ENCODE assay signal across 23 cellular contexts in genomic region chrX:136941396-136942337, GRCh38.
A peak's percentile ranks its signal among the peaks of the same experiment; 100 is the strongest.
DNase-seq lines count a peak whose midpoint lies in the region; ATAC-seq, FAIRE-seq and TF ChIP-seq lines count a peak whose summit lies in the region.
"Had no signal": no experiment of that assay in that cellular context is flagged by ENCODE, and none has a peak within 500 bp of the region (broad histone marks: within the 10 kb centered on the region; RNA-seq: fewer than 3 reads in every experiment).

No MANE protein-coding gene starts in this region.

- DNase-seq in A549 (ENCODE audit: low read depth in 1 of 2, low spot score in 1 of 2), result no peak
- DNase-seq in SK-MEL-5 (ENCODE audit: low read depth, low spot score), result peak; percentile 10
- peak; percentile 27 for DNase-seq in bronchial epithelial cell (ENCODE audit: low read depth)
- DNase-seq in kidney tubule cell (ENCODE audit: low spot score), result peak; percentile 9
- DNase-seq in erythroblast (lab: John Stamatoyannopoulos, UW), result no peak
- DNase-seq in COLO829 (ENCODE audit: low spot score), result no peak
- no peak for DNase-seq in caudate nucleus (lab: John Stamatoyannopoulos, UW)
- DNase-seq in AG20443 (ENCODE audit: low spot score), result no peak
- DNase-seq: 8988T, COR-L47, GM23248, H9, MG63, NCI-H2029, NCI-H446 treated with DMSO at 0.1 percent for 48 hours, NCI-H69, SHP77 had no signal

- FAIRE-seq in A549 (lab: Jason Lieb, UNC) (peak; percentile 88), bronchial epithelial cell (lab: Jason Lieb, UNC) (no peak)
- FAIRE-seq: G401.6, HTR-8/SVneo, K562 had no signal

- no peak overlapping the region for H3K27ac ChIP-seq in A549
- H3K27ac ChIP-seq in caudate nucleus (ENCODE audit: low read depth, low read length), result no peak overlapping the region
- H3K27ac ChIP-seq: BLaER1, GM23248, RWPE1 had no signal

- POLR2A ChIA-PET in A549 (lab: Yijun Ruan, JAX), result interaction anchor here (1.1 kb wide), 1 partner anchor 61 kb away, joined by 4 read pairs; the partner anchor contains the start of gene RBMX

- TF ChIP-seq RAD21 in A549 (conservative IDR thresholded peaks at IDR 0.05 in 1 of 2, IDR thresholded peaks at IDR 0.05 in 1 of 2), result no peak

- H3K4me2 ChIP-seq in A549, result no peak overlapping the region
- H3K4me2 ChIP-seq: BLaER1 had no signal

- WGBS in A549 (ENCODE audit: missing lambda C conversion rate), result 93% methylated on average over 9 of the region's 9 CpGs

- ATAC-seq in A549, result no peak
- ATAC-seq: K562, Panc1 had no signal

- CTCF ChIA-PET in A549 (lab: Yijun Ruan, JAX), result interaction anchor here (1.1 to 3.1 kb wide), 2 partner anchors 13 to 17 kb away, joined by 4 to 9 read pairs; no protein-coding TSS in a partner anchor

- no peak for TF ChIP-seq EP300 in A549 (IDR thresholded peaks at IDR 0.05)

- H3K27me3 ChIP-seq in bronchial epithelial cell (ENCODE audit: control insufficient read depth, insufficient read depth, low read length), result no peaks in the 10 kb centered on the region
- H3K27me3 ChIP-seq: MG63 had no signal

- in situ Hi-C loops in SK-MEL-5 (cut with HindIII; ENCODE audit: low pct_unique_long_range_greater_than_20kb, low sequenced_read_pairs), result no loop called here

- TF ChIP-seq POLR2A in A549 (IDR thresholded peaks at IDR 0.05; ENCODE audit: low read length) (no peak), erythroblast (IDR thresholded peaks at IDR 0.05; ENCODE audit: low read length) (no peak)

- H3K4me3 ChIP-seq in A549 (no peak overlapping the region), bronchial epithelial cell (ENCODE audit: low read depth, low read length) (no peak overlapping the region)
- H3K4me3 ChIP-seq: BLaER1, GM23248, K562, MG63 had no signal

- no peaks in the 10 kb centered on the region for H3K9me3 ChIP-seq in A549
- H3K9me3 ChIP-seq: BLaER1, MG63 had no signal

- H3K36me3 ChIP-seq in bronchial epithelial cell (ENCODE audit: control insufficient read depth, insufficient read depth, low read length), result no peaks in the 10 kb centered on the region
- H3K36me3 ChIP-seq: BLaER1, MG63 had no signal

- H3K4me1 ChIP-seq in A549, result no peaks in the 10 kb centered on the region
- H3K4me1 ChIP-seq: BLaER1 had no signal

- TF ChIP-seq CTCF in A549 (IDR thresholded peaks at IDR 0.05) (no peak), bronchial epithelial cell (IDR thresholded peaks at IDR 0.05; ENCODE audit: insufficient read depth, low read length, severe bottlenecking) (no peak)

TF ChIP-seq in A549, 52 proteins besides CTCF, POLR2A, EP300 and RAD21:
- TF ChIP-seq CBX2 (IDR thresholded peaks at IDR 0.05; ENCODE audit: borderline replicate concordance, low read depth) (no peak), EHMT2 (IDR thresholded peaks at IDR 0.05; ENCODE audit: low read depth) (no peak), SMC3 (IDR thresholded peaks at IDR 0.05) (no peak), HOXB5 (CRISPR knock-in tag; IDR thresholded peaks at IDR 0.05) (no peak), ESRRA (IDR thresholded peaks at IDR 0.05; ENCODE audit: borderline replicate concordance, low read length) (no peak), NR3C1 (IDR thresholded peaks at IDR 0.05) (no peak), USF2 (IDR thresholded peaks at IDR 0.05) (no peak), MYC (IDR thresholded peaks at IDR 0.05; ENCODE audit: borderline replicate concordance, low read length) (no peak), ZFP36 (IDR thresholded peaks at IDR 0.05; ENCODE audit: borderline replicate concordance, partially characterized antibody) (no peak), E2F6 (IDR thresholded peaks at IDR 0.05; ENCODE audit: borderline replicate concordance, low read depth) (no peak), HMGXB4 (CRISPR knock-in tag; IDR thresholded peaks at IDR 0.05; ENCODE audit: borderline replicate concordance) (no peak), HES2 (IDR thresholded peaks at IDR 0.05) (no peak), ZNF302 (CRISPR knock-in tag; IDR thresholded peaks at IDR 0.05) (no peak)

Comparison
In these comparisons a context has a peak if more than half of its experiments do, and no peak if none do; other contexts are left out.
1. DNase-seq: peak in SK-MEL-5 (single experiment), bronchial epithelial cell (single experiment) and kidney tubule cell (single experiment); none in A549 (0 of 2), erythroblast (0 of 2), COLO829 (single experiment), caudate nucleus (0 of 61) and AG20443 (single experiment).